ENCODE assay signal across 8 cellular contexts in the genomic region with DNA sequence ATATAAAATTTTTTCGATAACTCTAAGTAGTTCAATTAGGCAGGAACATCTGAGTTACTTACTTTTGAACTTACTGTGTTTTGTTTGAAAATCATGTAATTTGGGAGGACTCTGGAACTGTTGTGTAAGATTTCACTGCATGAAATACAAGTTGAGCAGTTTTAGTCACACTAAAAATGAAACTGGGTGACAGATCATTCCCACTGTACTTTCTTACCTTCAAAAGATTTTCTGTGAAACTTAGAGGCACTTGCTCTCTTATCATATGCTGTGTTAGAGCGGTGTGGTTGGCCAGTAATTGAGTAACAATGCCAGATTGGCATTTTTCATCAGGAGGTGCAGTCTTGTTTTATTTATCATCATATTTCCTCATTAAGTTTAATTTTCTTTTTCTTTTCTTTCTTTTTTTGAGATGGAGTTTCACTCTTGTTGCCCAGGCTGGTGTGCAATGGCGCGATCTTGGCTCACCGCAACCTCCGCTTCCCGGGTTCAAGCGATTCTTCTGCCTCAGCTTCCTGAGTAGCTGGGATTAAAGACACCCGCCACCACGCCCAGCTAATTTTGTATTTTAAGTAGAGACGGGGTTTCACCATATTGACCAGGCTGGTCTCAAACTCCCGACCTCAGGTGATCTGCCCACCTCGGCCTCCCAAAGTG.
DNase-seq lines count a peak whose midpoint lies in the region; ATAC-seq and TF ChIP-seq lines count a peak whose summit lies in the region.
"Not testable (repeated sequence)": the region's sequence is repeated elsewhere in the genome, so short reads cannot be mapped to it uniquely, and the experiment has no call there.

No MANE protein-coding gene starts in this region.

- ATAC-seq in GM19023 (IDR thresholded peaks at IDR 0.05; ENCODE audit: unreplicated experiment) (peak; percentile 76), GM21717 (IDR thresholded peaks at IDR 0.05; ENCODE audit: unreplicated experiment) (peak; percentile 86), HG03039 (IDR thresholded peaks at IDR 0.05; ENCODE audit: unreplicated experiment) (peak; percentile 74), HG03520 (IDR thresholded peaks at IDR 0.05; ENCODE audit: unreplicated experiment) (peak; percentile 81)
- peak; percentile 89 for ATAC-seq in activated naive CD8-positive, alpha-beta T cell treated with anti-CD3 and anti-CD28 coated beads, Interleukin-2, amount 10 ng/mL, durations not matched to agents 7 days and 5 days (ENCODE audit: low read depth)

- POLR2A ChIA-PET in GM10248 (lab: Yijun Ruan, JAX): not testable (repeated sequence)
- POLR2A ChIA-PET in activated naive CD8-positive, alpha-beta T cell treated with anti-CD3 and anti-CD28 coated beads, Interleukin-2, amount 10 ng/mL, durations not matched to agents 7 days and 5 days (lab: Charles Lee): interaction anchor here (0.6 kb wide), 1 partner anchor 229 kb away, joined by 3 read pairs; no protein-coding TSS in a partner anchor

- CTCF ChIA-PET in GM10248 (lab: Yijun Ruan, JAX): not testable (repeated sequence)

- intact Hi-C loops in activated CD4-positive, alpha-beta T cell treated with anti-CD3 and anti-CD28 coated beads, Interleukin-2, amount 10 ng/mL, durations not matched to agents 24 days and 14 days (cut with micrococcal nuclease): loop anchor here (1.0 to 5.0 kb wide), 4 partner anchors 70 to 127 kb away; no protein-coding TSS in a partner anchor

- peaks cover 10% of the 10 kb centered on the region for H3K4me1 Mint-ChIP-seq in activated CD4-positive, alpha-beta T cell treated with anti-CD3 and anti-CD28 coated beads, Interleukin-2, amount 10 ng/mL, durations not matched to agents 24 days and 14 days
- peaks cover 12% of the 10 kb centered on the region for H3K4me1 Mint-ChIP-seq in activated naive CD8-positive, alpha-beta T cell treated with anti-CD3 and anti-CD28 coated beads, Interleukin-2, amount 10 ng/mL, durations not matched to agents 7 days and 5 days
- H3K4me1 Mint-ChIP-seq in nephron: peaks cover 41% of the 10 kb centered on the region

- peak overlapping the region; percentile 4 for H3K4me3 Mint-ChIP-seq in activated CD4-positive, alpha-beta T cell treated with anti-CD3 and anti-CD28 coated beads, Interleukin-2, amount 10 ng/mL, durations not matched to agents 24 days and 14 days
- H3K4me3 Mint-ChIP-seq in activated naive CD8-positive, alpha-beta T cell treated with anti-CD3 and anti-CD28 coated beads, Interleukin-2, amount 10 ng/mL, durations not matched to agents 7 days and 5 days: peak overlapping the region; percentile 38
- H3K4me3 Mint-ChIP-seq in nephron: not testable (repeated sequence)

- TF ChIP-seq CTCF in GM10248 (IDR thresholded peaks at IDR 0.05; ENCODE audit: control extremely low read depth, extremely low read depth, low read depth, missing control alignments); nephron (IDR thresholded peaks at IDR 0.05; ENCODE audit: unreplicated experiment in 3 of 3): not testable (repeated sequence)

- DNase-seq in GM10248 (ENCODE audit: extremely low spot score): peak; percentile 29
- DNase-seq in activated CD4-positive, alpha-beta T cell treated with anti-CD3 and anti-CD28 coated beads, Interleukin-2, amount 10 ng/mL, durations not matched to agents 24 days and 14 days: peak; percentile 63
- not testable (repeated sequence) for DNase-seq in activated naive CD8-positive, alpha-beta T cell treated with anti-CD3 and anti-CD28 coated beads, Interleukin-2, amount 10 ng/mL, durations not matched to agents 7 days and 5 days

- not testable (repeated sequence) for H3K27me3 Mint-ChIP-seq in activated CD4-positive, alpha-beta T cell treated with anti-CD3 and anti-CD28 coated beads, Interleukin-2, amount 10 ng/mL, durations not matched to agents 24 days and 14 days; activated naive CD8-positive, alpha-beta T cell treated with anti-CD3 and anti-CD28 coated beads, Interleukin-2, amount 10 ng/mL, durations not matched to agents 7 days and 5 days; nephron (ENCODE audit: low read depth)

- not testable (repeated sequence) for H3K36me3 Mint-ChIP-seq in activated CD4-positive, alpha-beta T cell treated with anti-CD3 and anti-CD28 coated beads, Interleukin-2, amount 10 ng/mL, durations not matched to agents 24 days and 14 days (ENCODE audit: low read depth); activated naive CD8-positive, alpha-beta T cell treated with anti-CD3 and anti-CD28 coated beads, Interleukin-2, amount 10 ng/mL, durations not matched to agents 7 days and 5 days; nephron (ENCODE audit: low read depth)

- not testable (repeated sequence) for H3K9me3 Mint-ChIP-seq in activated CD4-positive, alpha-beta T cell treated with anti-CD3 and anti-CD28 coated beads, Interleukin-2, amount 10 ng/mL, durations not matched to agents 24 days and 14 days; activated naive CD8-positive, alpha-beta T cell treated with anti-CD3 and anti-CD28 coated beads, Interleukin-2, amount 10 ng/mL, durations not matched to agents 7 days and 5 days; nephron

- not testable (repeated sequence) for H3K27ac Mint-ChIP-seq in activated CD4-positive, alpha-beta T cell treated with anti-CD3 and anti-CD28 coated beads, Interleukin-2, amount 10 ng/mL, durations not matched to agents 24 days and 14 days
- H3K27ac Mint-ChIP-seq in activated naive CD8-positive, alpha-beta T cell treated with anti-CD3 and anti-CD28 coated beads, Interleukin-2, amount 10 ng/mL, durations not matched to agents 7 days and 5 days: peak overlapping the region; percentile 46
- peak overlapping the region in 2 of 3 experiments; percentile 79 to 81 for H3K27ac Mint-ChIP-seq in nephron
